Comparison of ENCODE assay signal across 19 cellular contexts in the genomic region with DNA sequence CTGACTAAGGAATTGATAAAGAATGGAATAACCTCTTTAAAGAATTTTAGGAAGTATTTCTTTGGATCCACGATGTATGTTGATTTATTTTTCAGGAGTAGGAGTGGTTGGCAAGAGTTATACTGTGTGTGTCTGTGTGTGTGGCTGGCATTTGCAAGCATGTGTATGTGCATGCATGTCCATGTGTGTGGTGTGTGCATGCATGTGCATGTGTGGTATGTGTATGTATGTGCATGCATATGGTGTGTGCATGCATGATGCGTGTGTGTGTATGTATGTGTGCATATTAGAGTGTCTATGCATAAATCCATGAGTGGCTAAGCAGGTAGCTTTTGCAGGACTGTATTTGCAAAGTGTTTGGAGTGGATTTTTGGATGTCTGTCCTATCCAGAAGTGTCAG.
A peak's percentile ranks its signal among the peaks of the same experiment; 100 is the strongest.
DNase-seq lines count a peak whose midpoint lies in the region; ATAC-seq, FAIRE-seq and TF ChIP-seq lines count a peak whose summit lies in the region.
"Had no signal": no experiment of that assay in that cellular context is flagged by ENCODE, and none has a peak within 500 bp of the region (broad histone marks: within the 10 kb centered on the region; RNA-seq: fewer than 3 reads in every experiment).

No MANE protein-coding gene starts in this region.

- no peaks in the 10 kb centered on the region for H3K4me1 ChIP-seq in GM12878 (ENCODE audit: control insufficient read depth, insufficient read depth, low read length)
- H3K4me1 ChIP-seq in endodermal cell (ENCODE audit: control insufficient read depth, insufficient read depth, low read length) = no peaks in the 10 kb centered on the region

- H3K9ac ChIP-seq in GM12878 (ENCODE audit: control insufficient read depth, insufficient read depth, low read length) = no peak overlapping the region
- no peak overlapping the region for H3K9ac ChIP-seq in endodermal cell (ENCODE audit: extremely low read depth, low read length, poor library complexity, severe bottlenecking)
- H3K9ac ChIP-seq: BLaER1, GM23248, KMS-11 had no signal

- POLR2A ChIA-PET in GM12878 (lab: Charles Lee) = no interaction called here

- H3K27ac Mint-ChIP-seq in endodermal cell = no peak overlapping the region
- H3K27ac Mint-ChIP-seq: CD14-positive monocyte; CD4-positive, alpha-beta memory T cell; HFFc6 had no signal

- no TSS peak for BruUV-seq in GM12878 (replicated peaks; lab: Mats Ljungman, UMichigan)

- no peak for TF ChIP-seq RAD21 in GM12878 (IDR thresholded peaks at IDR 0.05; ENCODE audit: insufficient read depth, low read depth, low read length)

- peaks cover 30% of the 10 kb centered on the region for H3K27me3 Mint-ChIP-seq in endodermal cell (ENCODE audit: insufficient read depth)

- in situ Hi-C loops in GM12878 (cut with MboI) = no loop called here

- FAIRE-seq in GM12891 (lab: Jason Lieb, UNC) (peak; percentile 20), GM12878 (lab: Jason Lieb, UNC) (no peak)
- FAIRE-seq: A204.1, GM19239 had no signal

- no peak for TF ChIP-seq CTCF in GM12878 (IDR thresholded peaks at IDR 0.05 in 2 of 3, conservative IDR thresholded peaks at IDR 0.05 in 1 of 3; ENCODE audit: control insufficient read depth in 2 of 3, extremely low read depth in 1 of 3, insufficient read depth in 1 of 3, low read depth in 3 of 3, low read length in 3 of 3)
- no peak for TF ChIP-seq CTCF in endodermal cell (conservative IDR thresholded peaks at IDR 0.05)

- H3K4me3 Mint-ChIP-seq in endodermal cell = no peak overlapping the region
- H3K4me3 Mint-ChIP-seq: CD4-positive, alpha-beta memory T cell; HFFc6 had no signal

- H3K4me3 ChIP-seq in GM12878 = no peak overlapping the region
- no peak overlapping the region for H3K4me3 ChIP-seq in endodermal cell (ENCODE audit: low read length)
- H3K4me3 ChIP-seq: BLaER1, GM23248 had no signal

- no peaks in the 10 kb centered on the region for H4K20me1 ChIP-seq in GM12878 (ENCODE audit: control insufficient read depth, insufficient read depth)
- H4K20me1 ChIP-seq: BLaER1 had no signal

- SMC1A ChIA-PET in GM12878 (lab: Charles Lee; ENCODE audit: uncharacterized antibody, unreplicated experiment) = no interaction called here

- H3K9me3 ChIP-seq in GM12878 (replicated peaks; ENCODE audit: control insufficient read depth, insufficient read depth, low read length) = no peaks in the 10 kb centered on the region
- no peaks in the 10 kb centered on the region for H3K9me3 ChIP-seq in endodermal cell (ENCODE audit: control insufficient read depth, low read length)
- H3K9me3 ChIP-seq: BLaER1 had no signal

- DNase-seq in GM12891 (ENCODE audit: insufficient read length, low spot score) = no peak
- DNase-seq in GM12878 (ENCODE audit: low read depth, low spot score) = no peak
- DNase-seq in endodermal cell = peak; percentile 12
- no peak for DNase-seq in NCI-H526 (lab: John Stamatoyannopoulos, UW)
- no peak for DNase-seq in MV-4-11 (lab: John Stamatoyannopoulos, UW)
- DNase-seq: AML-193; CD4-positive, alpha-beta memory T cell; DMS79 treated with DMSO at 0.1 percent for 48 hours; GF-D8; GM23248; H7; HFFc6 had no signal

- peaks cover 2% of the 10 kb centered on the region for H3K4me1 Mint-ChIP-seq in endodermal cell
- H3K4me1 Mint-ChIP-seq: CD4-positive, alpha-beta memory T cell had no signal

- H3K36me3 Mint-ChIP-seq in endodermal cell (ENCODE audit: low read depth) = no peaks in the 10 kb centered on the region
- H3K36me3 Mint-ChIP-seq: CD14-positive monocyte; CD4-positive, alpha-beta memory T cell had no signal

- no peaks in the 10 kb centered on the region for H3K9me3 Mint-ChIP-seq in endodermal cell
- H3K9me3 Mint-ChIP-seq: CD14-positive monocyte; CD4-positive, alpha-beta memory T cell; HFFc6 had no signal

- no peak overlapping the region for H3K4me2 ChIP-seq in GM12878 (ENCODE audit: control insufficient read depth, insufficient read depth)
- H3K4me2 ChIP-seq: BLaER1, KMS-11 had no signal

- ATAC-seq in GM12878 (no peak), HG03457 (IDR thresholded peaks at IDR 0.05; ENCODE audit: unreplicated experiment) (no peak)
- ATAC-seq: HCT116 had no signal

- no peak for TF ChIP-seq EP300 in GM12878 (IDR thresholded peaks at IDR 0.05; ENCODE audit: borderline replicate concordance in 1 of 2, control insufficient read depth in 1 of 2, low read depth in 2 of 2, low read length in 2 of 2)

- TF ChIP-seq POLR2A in GM12891 (IDR thresholded peaks at IDR 0.05; ENCODE audit: low read depth, low read length) = no peak
- no peak for TF ChIP-seq POLR2A in GM12878 (IDR thresholded peaks at IDR 0.05; ENCODE audit: low read depth, low read length)

- H3K27ac ChIP-seq in GM12878 (ENCODE audit: control insufficient read depth, insufficient read depth) = no peak overlapping the region
- H3K27ac ChIP-seq in endodermal cell (ENCODE audit: low read depth, low read length) = no peak overlapping the region
- H3K27ac ChIP-seq: BLaER1, GM23248, KMS-11 had no signal

- intact Hi-C loops in GM12878 (cut with micrococcal nuclease; ENCODE audit: unreplicated experiment) = no loop called here

- H3K27me3 ChIP-seq in GM12878 (replicated peaks in 1 of 2; ENCODE audit: control insufficient read depth in 2 of 2, insufficient read depth in 2 of 2, low read length in 1 of 2) = peaks cover 0 to 3% of the 10 kb centered on the region in 2 experiments; a peak in 3 of 4 replicates
- peaks cover 7% of the 10 kb centered on the region for H3K27me3 ChIP-seq in endodermal cell (ENCODE audit: control insufficient read depth, insufficient read depth, low read length, poor library complexity, severe bottlenecking)
- H3K27me3 ChIP-seq: BLaER1 had no signal

- RAD21 ChIA-PET in GM12878 (lab: Charles Lee; ENCODE audit: unreplicated experiment) = no interaction called here

- CTCF ChIA-PET in GM12878 (lab: Yijun Ruan, JAX) = no interaction called here

- H3K36me3 ChIP-seq in GM12878 (ENCODE audit: control insufficient read depth in 2 of 2, insufficient read depth in 2 of 2, low read length in 1 of 2) (no peaks in the 10 kb centered on the region), endodermal cell (ENCODE audit: control insufficient read depth, insufficient read depth, low read length) (no peaks in the 10 kb centered on the region)
- H3K36me3 ChIP-seq: BLaER1 had no signal

- no peak overlapping the region for H2AFZ ChIP-seq in GM12878 (ENCODE audit: control insufficient read depth, low read depth, low read length)
- H2AFZ ChIP-seq: GM23248 had no signal

- H3K79me2 ChIP-seq in GM12878 (ENCODE audit: control insufficient read depth, insufficient read depth, low read length) = no peaks in the 10 kb centered on the region

- 39% methylated on average over 2 of the region's 2 CpGs for WGBS in GM12878 (ENCODE audit: insufficient coverage, insufficient replicate concordance, low lambda C conversion rate, missing lambda C conversion rate)
- 87 to 100% methylated on average over 1 to 2 of the region's 2 CpGs for WGBS in endodermal cell (ENCODE audit: insufficient coverage in 1 of 2, insufficient read length in 1 of 2), 2 experiments

TF ChIP-seq in GM12891, 5 proteins besides CTCF, POLR2A, EP300 and RAD21:
- TF ChIP-seq POU2F2 (IDR thresholded peaks at IDR 0.05; ENCODE audit: low read depth, low read length) (no peak), TAF1 (IDR thresholded peaks at IDR 0.05; ENCODE audit: low read depth, low read length) (no peak), SPI1 (IDR thresholded peaks at IDR 0.05; ENCODE audit: low read depth, low read length) (no peak), PAX5 (IDR thresholded peaks at IDR 0.05; ENCODE audit: insufficient read depth, low read length, severe bottlenecking) (no peak), POLR2AphosphoS5 (IDR thresholded peaks at IDR 0.05; ENCODE audit: low read depth, low read length) (no peak)

TF ChIP-seq in GM12878, 131 proteins besides CTCF, POLR2A, EP300 and RAD21:
- TF ChIP-seq, protein P1, sequence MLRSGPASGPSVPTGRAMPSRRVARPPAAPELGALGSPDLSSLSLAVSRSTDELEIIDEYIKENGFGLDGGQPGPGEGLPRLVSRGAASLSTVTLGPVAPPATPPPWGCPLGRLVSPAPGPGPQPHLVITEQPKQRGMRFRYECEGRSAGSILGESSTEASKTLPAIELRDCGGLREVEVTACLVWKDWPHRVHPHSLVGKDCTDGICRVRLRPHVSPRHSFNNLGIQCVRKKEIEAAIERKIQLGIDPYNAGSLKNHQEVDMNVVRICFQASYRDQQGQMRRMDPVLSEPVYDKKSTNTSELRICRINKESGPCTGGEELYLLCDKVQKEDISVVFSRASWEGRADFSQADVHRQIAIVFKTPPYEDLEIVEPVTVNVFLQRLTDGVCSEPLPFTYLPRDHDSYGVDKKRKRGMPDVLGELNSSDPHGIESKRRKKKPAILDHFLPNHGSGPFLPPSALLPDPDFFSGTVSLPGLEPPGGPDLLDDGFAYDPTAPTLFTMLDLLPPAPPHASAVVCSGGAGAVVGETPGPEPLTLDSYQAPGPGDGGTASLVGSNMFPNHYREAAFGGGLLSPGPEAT (IDR thresholded peaks at IDR 0.05; ENCODE audit: low read depth) = no peak
- TF ChIP-seq, protein P2, sequence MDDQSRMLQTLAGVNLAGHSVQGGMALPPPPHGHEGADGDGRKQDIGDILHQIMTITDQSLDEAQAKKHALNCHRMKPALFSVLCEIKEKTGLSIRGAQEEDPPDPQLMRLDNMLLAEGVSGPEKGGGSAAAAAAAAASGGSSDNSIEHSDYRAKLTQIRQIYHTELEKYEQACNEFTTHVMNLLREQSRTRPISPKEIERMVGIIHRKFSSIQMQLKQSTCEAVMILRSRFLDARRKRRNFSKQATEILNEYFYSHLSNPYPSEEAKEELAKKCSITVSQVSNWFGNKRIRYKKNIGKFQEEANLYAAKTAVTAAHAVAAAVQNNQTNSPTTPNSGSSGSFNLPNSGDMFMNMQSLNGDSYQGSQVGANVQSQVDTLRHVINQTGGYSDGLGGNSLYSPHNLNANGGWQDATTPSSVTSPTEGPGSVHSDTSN (IDR thresholded peaks at IDR 0.05; ENCODE audit: insufficient replicate concordance, low read depth, low read length) = peak; percentile 34
- TF ChIP-seq BCL3 (IDR thresholded peaks at IDR 0.05; ENCODE audit: borderline replicate concordance, insufficient read depth, low read depth, low read length, poor library complexity, severe bottlenecking) = peak; percentile 92
